ENCODE assay signal across 8 cellular contexts in genomic region chr14:102775855-102776760, GRCh38. TPM values are rescaled to one million over a fixed set of nuclear protein-coding genes. Genes with fewer than 3 reads are reported as not detected.
DNase-seq lines count a peak whose midpoint lies in the region.

No MANE protein-coding gene starts in this region.

- H3K18ac ChIP-seq in neuronal stem cell (ENCODE audit: low read length), result peak overlapping the region; percentile 99

- H2AFZ ChIP-seq in neuronal stem cell (ENCODE audit: low read length), result peak overlapping the region; percentile 82

- peak; percentile 15 for DNase-seq in activated CD4-positive, alpha-beta T cell treated with anti-CD3 and anti-CD28 coated beads for 48 hours
- no peak for DNase-seq in activated CD4-positive, alpha-beta T cell treated with anti-CD3 and anti-CD28 coated beads, Interleukin-2, amount 50 U/mL, for 48 hours
- DNase-seq in T-helper 9 cell (peak; percentile 4), epithelial cell of prostate (ENCODE audit: low read depth, low spot score) (no peak), neuronal stem cell (ENCODE audit: low spot score) (no peak), NCI-H1694 treated with DMSO at 0.1 percent for 48 hours (lab: John Stamatoyannopoulos, UW) (no peak), activated gamma-delta T cell (lab: John Stamatoyannopoulos, UW) (no peak), mucosa of gallbladder (ENCODE audit: low spot score) (no peak)

- peak overlapping the region; percentile 34 for H2BK15ac ChIP-seq in neuronal stem cell (ENCODE audit: low read length)

- peak overlapping the region; percentile 100 for H2BK12ac ChIP-seq in neuronal stem cell (ENCODE audit: low read length)

- peak overlapping the region; percentile 94 for H3K14ac ChIP-seq in neuronal stem cell (ENCODE audit: low read length)

- H3K36me3 ChIP-seq in neuronal stem cell (replicated peaks in 1 of 2; ENCODE audit: control insufficient read depth in 2 of 2, insufficient read depth in 2 of 2, low read length in 2 of 2), result no peaks in the 10 kb centered on the region

- no peaks in the 10 kb centered on the region for H3K9me3 ChIP-seq in neuronal stem cell (replicated peaks in 1 of 2; ENCODE audit: control insufficient read depth in 2 of 2, insufficient read depth in 1 of 2, low read depth in 1 of 2, low read length in 2 of 2)

- peaks cover 3% of the 10 kb centered on the region for H3K79me1 ChIP-seq in neuronal stem cell (ENCODE audit: low read depth, low read length)

- H3K9ac ChIP-seq in neuronal stem cell (ENCODE audit: low read depth, low read length, poor library complexity), result no peak overlapping the region

- peak overlapping the region; percentile 97 for H4K8ac ChIP-seq in neuronal stem cell (ENCODE audit: low read depth, low read length)

- H3K4ac ChIP-seq in neuronal stem cell (ENCODE audit: low read length), result peak overlapping the region; percentile 96

- peaks cover 10 to 15% of the 10 kb centered on the region in 2 donors for H3K4me1 ChIP-seq in neuronal stem cell (ENCODE audit: control insufficient read depth in 2 of 2, insufficient read depth in 1 of 2, low read depth in 1 of 2, low read length in 2 of 2)

- peak overlapping the region; percentile 16 for H2BK5ac ChIP-seq in neuronal stem cell (ENCODE audit: low read length)

- H4K91ac ChIP-seq in neuronal stem cell (ENCODE audit: low read depth, low read length, poor library complexity), result peak overlapping the region; percentile 80

- H2AK5ac ChIP-seq in neuronal stem cell (ENCODE audit: low read depth, low read length), result peak overlapping the region; percentile 100

- H3K27me3 ChIP-seq in neuronal stem cell (ENCODE audit: control insufficient read depth in 3 of 3, insufficient read depth in 3 of 3, low read depth in 1 of 3, low read length in 3 of 3), result peaks cover 0 to 2% (median 0%) of the 10 kb centered on the region in 3 experiments

- H3K4me3 ChIP-seq in neuronal stem cell (ENCODE audit: low read length in 2 of 2), result peak overlapping the region in 1 of 2 donors; percentile 71

- WGBS in neuronal stem cell (ENCODE audit: extremely low coverage in 2 of 2, insufficient read length in 2 of 2, insufficient replicate concordance in 1 of 2), 2 donors, result no CpG with 5 or more reads among the region's 22 CpGs

- H3K27ac ChIP-seq in epithelial cell of prostate, result peak overlapping the region; percentile 62
- H3K27ac ChIP-seq in neuronal stem cell (replicated peaks; ENCODE audit: low read length), result peak overlapping the region; percentile 57

- peak overlapping the region; percentile 100 for H3K23ac ChIP-seq in neuronal stem cell (ENCODE audit: low read depth, low read length, poor library complexity)

- H3K4me2 ChIP-seq in neuronal stem cell (ENCODE audit: insufficient read depth, low read length, poor library complexity, severe bottlenecking), result no peak overlapping the region

- H2BK120ac ChIP-seq in neuronal stem cell (ENCODE audit: low read depth, low read length), result peak overlapping the region; percentile 77

RNA-seq across cellular contexts. Expression of gene TRAF3, which starts 1.1 kb away (rescaled TPM):
- 16.4 TPM for polyA plus RNA-seq in neuronal stem cell (2013, experiment 1 of 2)
- 16.2 TPM for polyA plus RNA-seq in neuronal stem cell (2013, experiment 2 of 2)
- total RNA-seq in mucosa of gallbladder, result 17.0 TPM

Comparison
In these comparisons a context has a peak if more than half of its experiments do, and no peak if none do; other contexts are left out.
1. DNase-seq: peak in activated CD4-positive, alpha-beta T cell treated with anti-CD3 and anti-CD28 coated beads for 48 hours (single experiment) and T-helper 9 cell (single experiment); none in activated CD4-positive, alpha-beta T cell treated with anti-CD3 and anti-CD28 coated beads, Interleukin-2, amount 50 U/mL, for 48 hours (0 of 2), epithelial cell of prostate (single experiment), neuronal stem cell (single experiment), NCI-H1694 treated with DMSO at 0.1 percent for 48 hours (single experiment), activated gamma-delta T cell (single experiment) and mucosa of gallbladder (single experiment).